ENCODE assay signal across 8 cellular contexts in the genomic region with DNA sequence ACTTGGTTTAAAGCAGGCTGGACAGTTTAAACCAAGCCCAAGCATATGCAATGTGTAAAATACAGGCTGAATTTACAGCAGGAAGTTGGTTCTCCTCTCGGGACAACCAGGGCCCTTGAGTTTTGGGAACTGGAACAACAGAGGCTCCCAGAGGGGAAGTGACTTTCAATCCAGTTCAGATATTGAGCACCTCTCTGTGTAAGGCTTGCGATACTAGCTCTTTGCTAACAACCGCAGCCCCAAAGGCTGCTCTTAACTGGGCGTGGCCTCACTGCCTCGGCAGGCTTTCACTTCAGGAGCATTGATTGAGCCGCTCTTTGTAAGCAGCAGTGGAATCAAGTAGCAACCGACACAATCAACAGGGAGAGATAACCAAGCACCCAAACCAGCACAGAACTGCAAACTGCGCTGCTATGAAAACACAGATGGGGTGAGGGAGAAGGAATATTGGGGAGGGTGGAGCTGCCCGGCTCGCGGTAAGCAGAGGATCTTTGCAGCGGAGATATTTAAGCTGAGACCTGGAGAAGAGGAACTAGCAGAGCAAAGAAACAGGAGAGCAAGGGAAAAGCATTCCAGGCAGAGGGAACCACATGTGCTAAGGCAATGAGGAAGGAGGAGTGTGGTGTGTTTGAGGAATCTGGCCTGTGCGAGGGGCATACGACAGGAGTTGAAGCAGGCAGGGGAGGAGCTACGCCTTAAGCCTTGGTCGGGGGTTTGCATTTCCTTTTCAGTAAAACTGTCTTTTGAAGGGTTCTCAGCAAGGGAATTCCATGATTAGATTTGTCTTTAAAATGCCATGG. TPM values are rescaled to one million over a fixed set of nuclear protein-coding genes. Genes with fewer than 3 reads are reported as not detected.
DNase-seq lines count a peak whose midpoint lies in the region; ATAC-seq and TF ChIP-seq lines count a peak whose summit lies in the region.

No MANE protein-coding gene starts in this region.

- H3K27me3 ChIP-seq in left ventricle myocardium inferior (ENCODE audit: low read depth) (no peaks in the 10 kb centered on the region), BE2C (no peaks in the 10 kb centered on the region)

- peak overlapping the region; percentile 62 for H3K4me3 ChIP-seq in left ventricle myocardium inferior
- H3K4me3 ChIP-seq in BE2C (ENCODE audit: low read depth, low read length) = no peak overlapping the region

- DNase-seq in CMK (ENCODE audit: low read depth) (peak; percentile 33), OCI-M1 (lab: John Stamatoyannopoulos, UW) (peak; percentile 90), left ventricle myocardium inferior (peak; percentile 39), sciatic nerve (ENCODE audit: low spot score) (no peak), BE2C (no peak)
- peak; percentile 88 for DNase-seq in activated effector memory CD4-positive, alpha-beta T cell treated with anti-CD3 and anti-CD28 coated beads, Interleukin-2, amount 50 U/mL, for 16 hours

- no peaks in the 10 kb centered on the region for H3K9me3 ChIP-seq in left ventricle myocardium inferior (replicated peaks)
- H3K9me3 ChIP-seq in BE2C = no peaks in the 10 kb centered on the region

- TF ChIP-seq CTCF in left ventricle myocardium inferior (IDR thresholded peaks at IDR 0.05; ENCODE audit: borderline replicate concordance) (no peak), BE2C (IDR thresholded peaks at IDR 0.05; ENCODE audit: low read depth, low read length) (no peak)

- H3K27ac ChIP-seq in left ventricle myocardium inferior (replicated peaks) = peak overlapping the region; percentile 52

- H3K36me3 ChIP-seq in left ventricle myocardium inferior (no peaks in the 10 kb centered on the region), BE2C (no peaks in the 10 kb centered on the region)

- ATAC-seq in GM19397 (IDR thresholded peaks at IDR 0.05; ENCODE audit: unreplicated experiment) (peak; percentile 93), HG03460 (IDR thresholded peaks at IDR 0.05; ENCODE audit: unreplicated experiment) (peak; percentile 89), sciatic nerve (peak; percentile 89)

- intact Hi-C loops in left ventricle myocardium inferior (cut with micrococcal nuclease) (no loop called here), sciatic nerve (cut with DNase I) (no loop called here)

- H3K4me1 ChIP-seq in left ventricle myocardium inferior = peaks cover 23% of the 10 kb centered on the region
- H3K4me1 ChIP-seq in BE2C = peaks cover 5% of the 10 kb centered on the region

RNA-seq across cellular contexts. Expression of a gene that starts 17.3 kb away (rescaled TPM):
- total RNA-seq in left ventricle myocardium inferior = 44.7 TPM
- 59.9 TPM for total RNA-seq in sciatic nerve
- polyA plus RNA-seq in BE2C (2012; ENCODE audit: insufficient read depth, insufficient read length, low read depth) = 87.1 TPM

Comparison
In these comparisons a context has a peak if more than half of its experiments do, and no peak if none do; other contexts are left out.
1. DNase-seq: peak in CMK (single experiment), OCI-M1 (single experiment), activated effector memory CD4-positive, alpha-beta T cell treated with anti-CD3 and anti-CD28 coated beads, Interleukin-2, amount 50 U/mL, for 16 hours (single experiment) and left ventricle myocardium inferior (single experiment); none in sciatic nerve (single experiment) and BE2C (single experiment).
2. Peak in every context shown above with its lines, with median percentiles within 50 percentile points of each other: ATAC-seq.